In genomic region chr17:6233856-6234255, GRCh38 we compare ENCODE assay signal across 1 cellular context.
TF ChIP-seq lines count a peak whose summit lies in the region.

No MANE protein-coding gene starts in this region.

TF ChIP-seq in H1, 55 proteins besides CTCF, POLR2A, EP300 and RAD21:
- TF ChIP-seq RBBP5 (IDR thresholded peaks at IDR 0.05; ENCODE audit: borderline replicate concordance, low read depth, low read length) (no peak), CHD2 (IDR thresholded peaks at IDR 0.05; ENCODE audit: low read length) (no peak), KDM4A (IDR thresholded peaks at IDR 0.05; ENCODE audit: low read depth, low read length, severe bottlenecking) (no peak), NANOG (IDR thresholded peaks at IDR 0.05; ENCODE audit: insufficient read depth, low read depth, low read length, poor library complexity, severe bottlenecking) (no peak), HDAC2 (IDR thresholded peaks at IDR 0.05; ENCODE audit: borderline replicate concordance in 1 of 2, low read depth in 2 of 2, low read length in 2 of 2) (no peak), ASH2L (IDR thresholded peaks at IDR 0.05; ENCODE audit: low read length) (no peak), KDM5A (IDR thresholded peaks at IDR 0.05; ENCODE audit: low read length) (no peak), CHD7 (IDR thresholded peaks at IDR 0.05; ENCODE audit: insufficient replicate concordance, low read length) (no peak), RNF2 (IDR thresholded peaks at IDR 0.05; ENCODE audit: borderline replicate concordance, low read depth, low read length, missing control alignments, poor library complexity, severe bottlenecking) (no peak), JUN (IDR thresholded peaks at IDR 0.05; ENCODE audit: low read depth, low read length) (no peak), POLR2AphosphoS5 (IDR thresholded peaks at IDR 0.05; ENCODE audit: low read depth, low read length) (no peak), GTF2F1 (IDR thresholded peaks at IDR 0.05; ENCODE audit: borderline replicate concordance, low read depth, low read length) (no peak), SAP30 (IDR thresholded peaks at IDR 0.05; ENCODE audit: insufficient read depth, insufficient replicate concordance, low read length) (no peak), SIN3A (conservative IDR thresholded peaks at IDR 0.05 in 1 of 2, IDR thresholded peaks at IDR 0.05 in 1 of 2; ENCODE audit: low read depth in 1 of 2, low read length in 2 of 2) (no peak), GABPA (IDR thresholded peaks at IDR 0.05; ENCODE audit: borderline replicate concordance, insufficient read depth, low read length) (no peak), MAX (IDR thresholded peaks at IDR 0.05) (no peak), MAFK (IDR thresholded peaks at IDR 0.05; ENCODE audit: low read depth, low read length) (no peak), TEAD4 (IDR thresholded peaks at IDR 0.05; ENCODE audit: low read depth, low read length) (no peak), USF2 (IDR thresholded peaks at IDR 0.05; ENCODE audit: low read length) (no peak)
TF ChIP-seq in H1: peak in this region for 0.
